8 cellular contexts compared by ENCODE assay signal in the genomic region with DNA sequence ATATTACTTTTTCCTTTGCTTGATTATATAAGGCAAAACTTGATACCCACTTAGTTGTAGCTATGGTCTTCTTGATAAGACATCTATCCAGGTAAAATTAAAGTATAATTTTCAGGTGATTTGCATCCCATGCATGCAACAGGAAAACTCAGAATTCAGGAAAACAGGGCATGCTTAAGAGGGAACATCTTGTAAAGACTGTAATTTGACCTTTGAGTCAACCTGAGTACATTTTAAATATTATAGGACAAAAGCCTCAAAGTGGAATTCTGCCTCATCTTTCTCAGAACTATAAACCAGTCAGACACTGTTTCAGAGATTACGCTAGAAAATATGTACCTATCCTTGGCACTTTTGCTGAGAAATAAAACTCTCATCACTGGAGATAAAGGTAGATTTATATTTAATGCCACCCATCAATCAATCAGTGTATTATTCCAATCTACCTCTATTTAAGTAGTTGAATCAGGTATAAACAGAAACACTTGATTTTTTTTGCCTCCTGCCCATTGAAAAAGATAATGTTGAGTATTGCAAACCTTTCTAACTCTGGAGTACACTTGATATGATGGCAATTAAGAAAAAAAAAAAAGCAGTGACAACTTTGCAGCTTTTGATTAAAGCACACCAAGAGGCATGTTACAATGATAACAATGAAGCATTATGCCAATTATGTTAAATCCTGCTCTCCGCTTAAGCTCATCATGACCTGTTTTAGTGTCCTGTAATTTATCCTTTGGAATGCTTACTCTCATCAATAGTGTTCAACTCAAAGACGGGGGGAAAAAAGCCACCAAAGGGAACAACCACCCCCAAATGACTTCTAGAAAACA. TPM values are rescaled to one million over a fixed set of nuclear protein-coding genes. Genes with fewer than 3 reads are reported as not detected.
DNase-seq lines count a peak whose midpoint lies in the region; ATAC-seq and TF ChIP-seq lines count a peak whose summit lies in the region.

No MANE protein-coding gene starts in this region.

- H3K36me3 Mint-ChIP-seq in activated CD4-positive, alpha-beta T cell treated with anti-CD3 and anti-CD28 coated beads for 36 hours (ENCODE audit: low read depth) = peaks cover 30% of the 10 kb centered on the region
- peaks cover 37% of the 10 kb centered on the region for H3K36me3 Mint-ChIP-seq in activated T-helper 2 cell treated with anti-CD3 and anti-CD28 coated beads, Interferon-gamma antibody, Interleukin-2, Interleukin-4, amounts not matched to agents 10 μg/mL and 5 μg/mL and 100 μg/mL, durations not matched to agents 14 hours and 24 hours and 36 hours (ENCODE audit: low read depth)

- H3K9me3 ChIP-seq in thoracic aorta = no peaks in the 10 kb centered on the region

- no peaks in the 10 kb centered on the region for H3K9me3 Mint-ChIP-seq in activated CD4-positive, alpha-beta T cell treated with anti-CD3 and anti-CD28 coated beads for 36 hours (ENCODE audit: low read depth)
- no peaks in the 10 kb centered on the region for H3K9me3 Mint-ChIP-seq in activated T-helper 2 cell treated with anti-CD3 and anti-CD28 coated beads, Interferon-gamma antibody, Interleukin-2, Interleukin-4, amounts not matched to agents 10 μg/mL and 5 μg/mL and 100 μg/mL, durations not matched to agents 14 hours and 24 hours and 36 hours

- peak overlapping the region; percentile 79 for H3K27ac Mint-ChIP-seq in activated CD4-positive, alpha-beta T cell treated with anti-CD3 and anti-CD28 coated beads for 36 hours
- no peak overlapping the region for H3K27ac Mint-ChIP-seq in activated T-helper 2 cell treated with anti-CD3 and anti-CD28 coated beads, Interferon-gamma antibody, Interleukin-2, Interleukin-4, amounts not matched to agents 10 μg/mL and 5 μg/mL and 100 μg/mL, durations not matched to agents 14 hours and 24 hours and 36 hours

- peaks cover 43% of the 10 kb centered on the region for H3K4me1 Mint-ChIP-seq in activated CD4-positive, alpha-beta T cell treated with anti-CD3 and anti-CD28 coated beads for 36 hours
- peaks cover 43% of the 10 kb centered on the region for H3K4me1 Mint-ChIP-seq in activated T-helper 2 cell treated with anti-CD3 and anti-CD28 coated beads, Interferon-gamma antibody, Interleukin-2, Interleukin-4, amounts not matched to agents 10 μg/mL and 5 μg/mL and 100 μg/mL, durations not matched to agents 14 hours and 24 hours and 36 hours (ENCODE audit: low read depth)

- POLR2A ChIA-PET in activated CD4-positive, alpha-beta T cell treated with anti-CD3 and anti-CD28 coated beads for 36 hours (lab: Charles Lee) = no interaction called here

- no peaks in the 10 kb centered on the region for H3K27me3 Mint-ChIP-seq in activated CD4-positive, alpha-beta T cell treated with anti-CD3 and anti-CD28 coated beads for 36 hours
- H3K27me3 Mint-ChIP-seq in activated T-helper 2 cell treated with anti-CD3 and anti-CD28 coated beads, Interferon-gamma antibody, Interleukin-2, Interleukin-4, amounts not matched to agents 10 μg/mL and 5 μg/mL and 100 μg/mL, durations not matched to agents 14 hours and 24 hours and 36 hours (ENCODE audit: low read depth) = no peaks in the 10 kb centered on the region

- intact Hi-C loops in activated CD4-positive, alpha-beta T cell treated with anti-CD3 and anti-CD28 coated beads for 36 hours (cut with DNase I, micrococcal nuclease) = loop anchor here (2.0 to 10.0 kb wide), 9 partner anchors 149 to 1553 kb away; a partner anchor contains a TSS
- intact Hi-C loops in activated T-helper 2 cell treated with anti-CD3 and anti-CD28 coated beads, Interferon-gamma antibody, Interleukin-2, Interleukin-4, amounts not matched to agents 10 μg/mL and 5 μg/mL and 100 μg/mL, durations not matched to agents 14 hours and 24 hours and 36 hours (cut with micrococcal nuclease) = loop anchor here (5.0 to 10.0 kb wide), 4 partner anchors 396 to 1551 kb away; no protein-coding TSS in a partner anchor

- DNase-seq in activated CD4-positive, alpha-beta T cell treated with anti-CD3 and anti-CD28 coated beads for 36 hours = no peak
- DNase-seq in activated CD4-positive, alpha-beta T cell treated with anti-CD3 and anti-CD28 coated beads, Interleukin-2, amount 50 U/mL, for 48 hours = no peak
- DNase-seq in activated T-helper 2 cell treated with anti-CD3 and anti-CD28 coated beads, Interferon-gamma antibody, Interleukin-2, Interleukin-4, amounts not matched to agents 10 μg/mL and 5 μg/mL and 100 μg/mL, durations not matched to agents 14 hours and 24 hours and 36 hours (ENCODE audit: low spot score) = no peak
- DNase-seq in iris pigment epithelial cell (ENCODE audit: low read depth) = peak; percentile 34
- no peak for DNase-seq in thoracic aorta (ENCODE audit: low spot score)
- DNase-seq in activated CD4-positive, CD25-positive, alpha-beta regulatory T cell treated with anti-CD3 and anti-CD28 coated beads, Interleukin-2, amount 50 U/mL, for 72 hours = no peak

- peak overlapping the region; percentile 96 for H3K4me3 ChIP-seq in thoracic aorta

- no peaks in the 10 kb centered on the region for H3K27me3 ChIP-seq in thoracic aorta (replicated peaks; ENCODE audit: insufficient read depth)

- TF ChIP-seq CTCF in thoracic aorta (IDR thresholded peaks at IDR 0.05) = no peak

- H3K36me3 ChIP-seq in thoracic aorta = no peaks in the 10 kb centered on the region

- ATAC-seq in activated CD4-positive, alpha-beta T cell treated with anti-CD3 and anti-CD28 coated beads for 36 hours = no peak
- ATAC-seq in thoracic aorta (ENCODE audit: insufficient number of reproducible peaks, low FRiP score, low read depth) = no peak
- no peak for ATAC-seq in GM19324 (IDR thresholded peaks at IDR 0.05; ENCODE audit: low FRiP score, unreplicated experiment)
- no peak for ATAC-seq in HG03095 (IDR thresholded peaks at IDR 0.05; ENCODE audit: unreplicated experiment)

- H3K4me1 ChIP-seq in thoracic aorta (ENCODE audit: control insufficient read depth in 1 of 2, low read depth in 2 of 2) = peaks cover 19 to 50% of the 10 kb centered on the region in 2 donors

- peak overlapping the region; percentile 47 for H3K27ac ChIP-seq in thoracic aorta

- CTCF ChIA-PET in activated CD4-positive, alpha-beta T cell treated with anti-CD3 and anti-CD28 coated beads for 36 hours (lab: Charles Lee) = interaction anchor here (0.9 to 7.7 kb wide), 6 partner anchors 22 to 265 kb away, joined by 3 to 94 read pairs (median 4); no protein-coding TSS in a partner anchor

- H3K4me3 Mint-ChIP-seq in activated CD4-positive, alpha-beta T cell treated with anti-CD3 and anti-CD28 coated beads for 36 hours = peak overlapping the region; percentile 99
- peak overlapping the region; percentile 52 for H3K4me3 Mint-ChIP-seq in activated T-helper 2 cell treated with anti-CD3 and anti-CD28 coated beads, Interferon-gamma antibody, Interleukin-2, Interleukin-4, amounts not matched to agents 10 μg/mL and 5 μg/mL and 100 μg/mL, durations not matched to agents 14 hours and 24 hours and 36 hours (ENCODE audit: low read depth)

RNA-seq across cellular contexts. Expression of a gene that starts 2.8 kb away (rescaled TPM):
- total RNA-seq in activated CD4-positive, alpha-beta T cell treated with anti-CD3 and anti-CD28 coated beads for 36 hours = 10 to 100 TPM; 45.1 to 58.1 TPM
- total RNA-seq in activated T-helper 2 cell treated with anti-CD3 and anti-CD28 coated beads, Interferon-gamma antibody, Interleukin-2, Interleukin-4, amounts not matched to agents 10 μg/mL and 5 μg/mL and 100 μg/mL, durations not matched to agents 14 hours and 24 hours and 36 hours = 36.0 and 43.6 TPM in 2 replicates
- total RNA-seq in thoracic aorta = 10 to 100 TPM; 43.5 to 62.7 TPM
